ENCODE assay signal across 9 cellular contexts in the genomic region with DNA sequence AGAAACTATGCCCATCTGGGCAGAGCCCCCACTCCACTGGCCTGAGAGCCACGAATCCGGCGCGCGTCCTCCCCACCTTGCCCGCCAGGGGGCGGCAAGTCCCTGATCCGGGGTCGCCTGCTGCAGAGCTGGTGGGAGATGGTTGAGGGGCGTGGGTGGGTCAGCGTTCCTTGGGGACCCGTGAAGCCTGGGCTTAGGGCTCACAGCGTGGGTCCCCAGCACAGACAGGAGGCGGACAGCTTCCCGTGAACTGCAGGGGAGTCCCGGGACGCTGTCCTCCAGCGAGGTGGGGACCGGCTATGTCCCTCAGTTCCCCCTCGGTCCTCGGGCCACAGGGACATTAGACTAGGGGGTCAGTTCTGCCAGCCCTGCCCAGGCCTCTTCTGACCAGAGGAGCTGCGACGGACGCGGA. TPM values are rescaled to one million over a fixed set of nuclear protein-coding genes. Genes with fewer than 3 reads are reported as not detected.
DNase-seq lines count a peak whose midpoint lies in the region; ATAC-seq and TF ChIP-seq lines count a peak whose summit lies in the region.
"Had no signal": no experiment of that assay in that cellular context is flagged by ENCODE, and none has a peak within 500 bp of the region (broad histone marks: within the 10 kb centered on the region; RNA-seq: fewer than 3 reads in every experiment).

No MANE protein-coding gene starts in this region.

- DNase-seq in AML-193 (lab: John Stamatoyannopoulos, UW) (peak; percentile 54 to 59), NCI-H345 treated with DMSO at 0.1 percent for 48 hours (lab: John Stamatoyannopoulos, UW; ENCODE audit: unreplicated experiment) (peak; percentile 33), ecto neural progenitor cell (ENCODE audit: low spot score) (peak; percentile 93), lower lobe of right lung (peak; percentile 87)
- DNase-seq in activated CD4-positive, alpha-beta memory T cell treated with anti-CD3 and anti-CD28 coated beads for 36 hours, result peak; percentile 87
- DNase-seq in stimulated activated CD4-positive, alpha-beta T cell treated with anti-CD3 and anti-CD28 coated beads, TNF-alpha, amount 100 ng/mL, for 48 hours (ENCODE audit: low read depth in 3 of 3), result peak; percentile 67 to 79 (median 71)

- peak overlapping the region; percentile 90 for H3K4me3 Mint-ChIP-seq in activated CD4-positive, alpha-beta memory T cell treated with anti-CD3 and anti-CD28 coated beads for 36 hours

- peak; percentile 93 for TF ChIP-seq CTCF in lower lobe of right lung (IDR thresholded peaks at IDR 0.05)

- intact Hi-C loops in activated CD4-positive, alpha-beta memory T cell treated with anti-CD3 and anti-CD28 coated beads for 36 hours (cut with micrococcal nuclease), result loop anchor here (1.0 to 5.0 kb wide), 6 partner anchors 11 to 276 kb away; a partner anchor contains a TSS
- intact Hi-C loops in lower lobe of right lung (cut with DNase I), result no loop called here

- H3K4me1 Mint-ChIP-seq in activated CD4-positive, alpha-beta memory T cell treated with anti-CD3 and anti-CD28 coated beads for 36 hours (ENCODE audit: low read depth), result peaks cover 14% of the 10 kb centered on the region

- no peaks in the 10 kb centered on the region for H3K9me3 ChIP-seq in lower lobe of right lung

- peaks cover 8% of the 10 kb centered on the region for H3K36me3 Mint-ChIP-seq in activated CD4-positive, alpha-beta memory T cell treated with anti-CD3 and anti-CD28 coated beads for 36 hours

- H3K36me3 ChIP-seq in lower lobe of right lung, result no peaks in the 10 kb centered on the region

- POLR2A ChIA-PET in activated CD4-positive, alpha-beta memory T cell treated with anti-CD3 and anti-CD28 coated beads for 36 hours (lab: Charles Lee), result interaction anchor here (0.6 to 2.3 kb wide), 21 partner anchors 11 to 277 kb away, joined by 3 to 38 read pairs (median 5); a partner anchor contains a TSS

- CTCF ChIA-PET in activated CD4-positive, alpha-beta memory T cell treated with anti-CD3 and anti-CD28 coated beads for 36 hours (lab: Charles Lee), result interaction anchor here (0.5 to 6.5 kb wide), 58 partner anchors 12 to 625 kb away, joined by 3 to 132 read pairs (median 4); a partner anchor contains a TSS

- H3K27me3 Mint-ChIP-seq in activated CD4-positive, alpha-beta memory T cell treated with anti-CD3 and anti-CD28 coated beads for 36 hours, result peaks cover 2% of the 10 kb centered on the region

- peak; percentile 63 for ATAC-seq in GM18870 (IDR thresholded peaks at IDR 0.05; ENCODE audit: unreplicated experiment)
- ATAC-seq in HG03135 (IDR thresholded peaks at IDR 0.05; ENCODE audit: unreplicated experiment), result peak; percentile 48
- ATAC-seq in lower lobe of right lung, result peak; percentile 86 to 90

- no peaks in the 10 kb centered on the region for H3K27me3 ChIP-seq in lower lobe of right lung (ENCODE audit: low read depth)

- peak overlapping the region; percentile 96 for H3K27ac ChIP-seq in lower lobe of right lung

- H3K4me3 ChIP-seq in lower lobe of right lung, result peak overlapping the region; percentile 90

- peaks cover 22% of the 10 kb centered on the region for H3K4me1 ChIP-seq in lower lobe of right lung

- no peaks in the 10 kb centered on the region for H3K9me3 Mint-ChIP-seq in activated CD4-positive, alpha-beta memory T cell treated with anti-CD3 and anti-CD28 coated beads for 36 hours

- H3K27ac Mint-ChIP-seq in activated CD4-positive, alpha-beta memory T cell treated with anti-CD3 and anti-CD28 coated beads for 36 hours, result peak overlapping the region; percentile 88

RNA-seq across cellular contexts. Expression of a gene that starts 0.6 kb away (rescaled TPM):
- total RNA-seq in activated CD4-positive, alpha-beta memory T cell treated with anti-CD3 and anti-CD28 coated beads for 36 hours, result 10 to 100 TPM; 38.7 to 42.2 TPM
- 21.5 TPM for total RNA-seq in lower lobe of right lung

RNA-seq across cellular contexts. Expression of a gene that starts 11.3 kb away (rescaled TPM):
- 10 to 100 TPM; 40.2 to 40.5 TPM for total RNA-seq in activated CD4-positive, alpha-beta memory T cell treated with anti-CD3 and anti-CD28 coated beads for 36 hours
- 53.4 TPM for total RNA-seq in lower lobe of right lung

RNA-seq across cellular contexts. Expression of a gene that starts 14.9 kb away (rescaled TPM):
- total RNA-seq in activated CD4-positive, alpha-beta memory T cell treated with anti-CD3 and anti-CD28 coated beads for 36 hours, result not detected
- total RNA-seq in lower lobe of right lung, result not detected

RNA-seq across cellular contexts. Expression of a gene that starts 28.0 kb away (rescaled TPM):
- not detected for total RNA-seq in activated CD4-positive, alpha-beta memory T cell treated with anti-CD3 and anti-CD28 coated beads for 36 hours
- not detected for total RNA-seq in lower lobe of right lung
- total RNA-seq: activated CD8-positive, alpha-beta memory T cell treated with anti-CD3 and anti-CD28 coated beads for 36 hours had no signal

RNA-seq across cellular contexts. Expression of a gene that starts 31.8 kb away (rescaled TPM):
- 100 to 1,000 TPM; 228 to 231 TPM for total RNA-seq in activated CD4-positive, alpha-beta memory T cell treated with anti-CD3 and anti-CD28 coated beads for 36 hours
- total RNA-seq in lower lobe of right lung, result 247 TPM

Comparison
In these comparisons a context has a peak if more than half of its experiments do, and no peak if none do; other contexts are left out.
1. Peak in every context shown above with its lines: DNase-seq, ATAC-seq, H3K4me3 ChIP-seq and H3K27ac ChIP-seq.
2. DNase-seq: peak in every context shown above with its lines; median percentile 93 in ecto neural progenitor cell; 87 in activated CD4-positive, alpha-beta memory T cell treated with anti-CD3 and anti-CD28 coated beads for 36 hours; 87 in lower lobe of right lung; 71 in stimulated activated CD4-positive, alpha-beta T cell treated with anti-CD3 and anti-CD28 coated beads, TNF-alpha, amount 100 ng/mL, for 48 hours; 56 in AML-193; 33 in NCI-H345 treated with DMSO at 0.1 percent for 48 hours.